ENCODE assay signal across 16 cellular contexts in the genomic region with DNA sequence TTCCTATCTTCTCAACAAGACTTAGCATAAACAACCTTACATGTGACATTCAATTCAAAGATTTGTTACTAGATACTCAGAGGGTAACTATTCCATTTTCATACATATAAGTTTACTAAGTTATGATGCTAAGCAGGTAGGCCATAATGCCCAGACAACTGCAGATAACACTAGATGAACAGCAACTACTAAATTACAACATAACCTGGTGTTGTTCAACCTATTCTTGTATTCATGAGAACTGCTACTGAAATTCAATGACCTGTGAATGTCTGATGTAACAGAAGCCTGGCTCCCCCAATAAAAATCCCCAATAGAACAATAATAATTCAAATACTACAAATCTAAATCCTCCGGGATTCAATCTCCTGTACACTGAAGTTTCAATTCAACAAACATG. TPM values are rescaled to one million over a fixed set of nuclear protein-coding genes. Genes with fewer than 3 reads are reported as not detected.
DNase-seq lines count a peak whose midpoint lies in the region; ATAC-seq, FAIRE-seq and TF ChIP-seq lines count a peak whose summit lies in the region.
"Had no signal": no experiment of that assay in that cellular context is flagged by ENCODE, and none has a peak within 500 bp of the region (broad histone marks: within the 10 kb centered on the region; RNA-seq: fewer than 3 reads in every experiment).

No MANE protein-coding gene starts in this region.

- WGBS in ovary, 3 donors: 88 to 92% (median 90%) methylated on average over 1 of the region's 1 CpG
- 91 to 100% (median 98%) methylated on average over 1 of the region's 1 CpG for WGBS in heart left ventricle, 4 donors

- H3K4me3 ChIP-seq in PC-3 (ENCODE audit: low read length) (no peak overlapping the region), mucosa of descending colon (no peak overlapping the region), ovary (no peak overlapping the region), heart left ventricle (no peak overlapping the region)

- H3K4me3 Mint-ChIP-seq in brain (no peak overlapping the region), osteocyte (ENCODE audit: unreplicated experiment) (no peak overlapping the region), type B pancreatic cell (no peak overlapping the region)
- H3K4me3 Mint-ChIP-seq: B cell; CD4-positive, alpha-beta memory T cell had no signal

- H2AFZ ChIP-seq in PC-3 (ENCODE audit: low read length): no peak overlapping the region

- H3K9me3 ChIP-seq in PC-3 (ENCODE audit: low read length) (no peaks in the 10 kb centered on the region), mucosa of descending colon (no peaks in the 10 kb centered on the region), ovary (no peaks in the 10 kb centered on the region), heart left ventricle (no peaks in the 10 kb centered on the region)

- H3K4me1 Mint-ChIP-seq in brain (peaks cover 28% of the 10 kb centered on the region), osteocyte (ENCODE audit: unreplicated experiment) (peaks cover 26% of the 10 kb centered on the region), type B pancreatic cell (ENCODE audit: unreplicated experiment) (peaks cover 5% of the 10 kb centered on the region)
- H3K4me1 Mint-ChIP-seq: B cell had no signal

- H3K9me3 Mint-ChIP-seq in brain (peaks cover 0 to 2% (median 0%) of the 10 kb centered on the region in 5 experiments), osteocyte (ENCODE audit: unreplicated experiment) (no peaks in the 10 kb centered on the region), type B pancreatic cell (no peaks in the 10 kb centered on the region)
- H3K9me3 Mint-ChIP-seq: CD4-positive, alpha-beta memory T cell had no signal

- peak overlapping the region; percentile 78 for H3K27ac ChIP-seq in PC-3 (ENCODE audit: low read length)
- H3K27ac ChIP-seq in ovary: no peak overlapping the region
- H3K27ac ChIP-seq in heart left ventricle: no peak overlapping the region
- H3K27ac ChIP-seq: HL-60 had no signal

- CTCF ChIA-PET in PC-3 (lab: Charles Lee): no interaction called here

- TF ChIP-seq POLR2A in ovary (IDR thresholded peaks at IDR 0.05) (no peak), heart left ventricle (IDR thresholded peaks at IDR 0.05) (no peak)

- peak overlapping the region; percentile 33 for H3K4me2 ChIP-seq in PC-3 (ENCODE audit: low read length)

- TSS peak; percentile 4 for BruUV-seq in PC-3 (replicated peaks; lab: Mats Ljungman, UMichigan)

- no peaks in the 10 kb centered on the region for H3K27me3 Mint-ChIP-seq in brain
- H3K27me3 Mint-ChIP-seq in osteocyte (ENCODE audit: unreplicated experiment): no peaks in the 10 kb centered on the region
- no peaks in the 10 kb centered on the region for H3K27me3 Mint-ChIP-seq in type B pancreatic cell
- H3K27me3 Mint-ChIP-seq: B cell; CD4-positive, alpha-beta memory T cell had no signal

- peaks cover 13% of the 10 kb centered on the region for H3F3A ChIP-seq in PC-3 (ENCODE audit: low read length, unreplicated experiment)

- intact Hi-C loops in PC-3 (cut with micrococcal nuclease): loop anchor here (10.0 kb wide), 1 partner anchor 212 kb away; no protein-coding TSS in a partner anchor
- intact Hi-C loops in mucosa of descending colon (cut with DNase I, micrococcal nuclease): no loop called here
- intact Hi-C loops in ovary (cut with DNase I): no loop called here
- intact Hi-C loops in heart left ventricle (cut with DNase I): no loop called here

- H3K27me3 ChIP-seq in PC-3 (ENCODE audit: low read length) (no peaks in the 10 kb centered on the region), ovary (peaks cover 2% of the 10 kb centered on the region), heart left ventricle (no peaks in the 10 kb centered on the region)

- DNase-seq in PC-3 (no peak), osteocyte (ENCODE audit: extremely low spot score, unreplicated experiment) (no peak), mucosa of descending colon (no peak), ovary (no peak), type B pancreatic cell (ENCODE audit: extremely low spot score, unreplicated experiment) (no peak), heart left ventricle (no peak)
- DNase-seq: 8988T; C1 segment of cervical spinal cord; CD4-positive, alpha-beta memory T cell; DMS79 had no signal

- no peak for ATAC-seq in PC-3
- ATAC-seq in mucosa of descending colon: no peak
- ATAC-seq in heart left ventricle: no peak
- ATAC-seq: HCT116 had no signal

- FAIRE-seq in G401.6 (lab: Jason Lieb, UNC): peak; percentile 54
- FAIRE-seq: GM12891 had no signal

- H3K4me1 ChIP-seq in PC-3 (ENCODE audit: insufficient read depth, low read length): peaks cover 59% of the 10 kb centered on the region
- peaks cover 6% of the 10 kb centered on the region for H3K4me1 ChIP-seq in mucosa of descending colon (ENCODE audit: low read depth)
- peaks cover 3% of the 10 kb centered on the region for H3K4me1 ChIP-seq in ovary (ENCODE audit: insufficient read depth)
- peaks cover 0 to 6% (median 0%) of the 10 kb centered on the region in 12 donors for H3K4me1 ChIP-seq in heart left ventricle

- no peak for TF ChIP-seq EP300 in ovary (IDR thresholded peaks at IDR 0.05)

- peak overlapping the region; percentile 38 for H3K9ac ChIP-seq in PC-3 (ENCODE audit: low read length)

- no peak for TF ChIP-seq CTCF in PC-3 (conservative IDR thresholded peaks at IDR 0.05; ENCODE audit: low read depth, low read length)
- no peak for TF ChIP-seq CTCF in brain (conservative IDR thresholded peaks at IDR 0.05)
- no peak for TF ChIP-seq CTCF in osteocyte (IDR thresholded peaks at IDR 0.05)
- TF ChIP-seq CTCF in mucosa of descending colon (IDR thresholded peaks at IDR 0.05): no peak
- no peak for TF ChIP-seq CTCF in ovary (IDR thresholded peaks at IDR 0.05)
- TF ChIP-seq CTCF in type B pancreatic cell (conservative IDR thresholded peaks at IDR 0.05): no peak
- no peak for TF ChIP-seq CTCF in heart left ventricle (IDR thresholded peaks at IDR 0.05)

- peaks cover 79% of the 10 kb centered on the region for H3K79me2 ChIP-seq in PC-3 (ENCODE audit: low read length)

- peaks cover 40% of the 10 kb centered on the region for H3K36me3 ChIP-seq in PC-3 (ENCODE audit: low read depth, low read length)
- H3K36me3 ChIP-seq in mucosa of descending colon (ENCODE audit: low read depth): no peaks in the 10 kb centered on the region
- no peaks in the 10 kb centered on the region for H3K36me3 ChIP-seq in ovary
- peaks cover 0 to 83% (median 52%) of the 10 kb centered on the region in 9 donors for H3K36me3 ChIP-seq in heart left ventricle

- no peaks in the 10 kb centered on the region for H3K9me2 ChIP-seq in PC-3 (replicated peaks; ENCODE audit: low read length)

- H3K27ac Mint-ChIP-seq in brain (peak overlapping the region in 4 of 5 experiments; percentile 14 to 89 (median 45)), osteocyte (ENCODE audit: unreplicated experiment) (peak overlapping the region; percentile 46), type B pancreatic cell (no peak overlapping the region)
- H3K27ac Mint-ChIP-seq: B cell had no signal

- H3K36me3 Mint-ChIP-seq in brain: peaks cover 63% of the 10 kb centered on the region
- peaks cover 37% of the 10 kb centered on the region for H3K36me3 Mint-ChIP-seq in osteocyte (ENCODE audit: unreplicated experiment)
- peaks cover 37% of the 10 kb centered on the region for H3K36me3 Mint-ChIP-seq in type B pancreatic cell

- H4K20me1 ChIP-seq in PC-3 (ENCODE audit: low read length): no peaks in the 10 kb centered on the region

- POLR2A ChIA-PET in PC-3 (lab: Charles Lee; ENCODE audit: unreplicated experiment): interaction anchor here (0.5 to 0.7 kb wide), 2 partner anchors 11 to 112 kb away, joined by 5 to 7 read pairs; no protein-coding TSS in a partner anchor

RNA-seq across cellular contexts. Expression of a gene that starts 24.8 kb away (rescaled TPM):
- 52.6 and 62.1 TPM in 2 replicates for total RNA-seq in PC-3 (2014; rRNA removed)
- 20.3 TPM for polyA plus RNA-seq in brain (ENCODE audit: insufficient read depth, low read depth, low replicate concordance)
- 50.5 and 52.9 TPM in 2 replicates for total RNA-seq in osteocyte
- total RNA-seq in mucosa of descending colon: 10 to 100 TPM; 47.5 to 63.3 (median 57.5) TPM
- 10 to 100 TPM; 34.3 to 49.4 (median 41.3) TPM for total RNA-seq in ovary
- 10 to 100 TPM; 28.9 to 70.9 TPM for polyA plus RNA-seq in ovary
- total RNA-seq in type B pancreatic cell (ENCODE audit: low replicate concordance): 29.9 and 34.4 TPM in 2 replicates
- total RNA-seq in heart left ventricle: 10 to 100 TPM; 39.4 to 55.4 (median 50.2) TPM
- 10 to 100 TPM; 26.5 to 29.8 TPM for polyA plus RNA-seq in heart left ventricle
